In the genomic region with DNA sequence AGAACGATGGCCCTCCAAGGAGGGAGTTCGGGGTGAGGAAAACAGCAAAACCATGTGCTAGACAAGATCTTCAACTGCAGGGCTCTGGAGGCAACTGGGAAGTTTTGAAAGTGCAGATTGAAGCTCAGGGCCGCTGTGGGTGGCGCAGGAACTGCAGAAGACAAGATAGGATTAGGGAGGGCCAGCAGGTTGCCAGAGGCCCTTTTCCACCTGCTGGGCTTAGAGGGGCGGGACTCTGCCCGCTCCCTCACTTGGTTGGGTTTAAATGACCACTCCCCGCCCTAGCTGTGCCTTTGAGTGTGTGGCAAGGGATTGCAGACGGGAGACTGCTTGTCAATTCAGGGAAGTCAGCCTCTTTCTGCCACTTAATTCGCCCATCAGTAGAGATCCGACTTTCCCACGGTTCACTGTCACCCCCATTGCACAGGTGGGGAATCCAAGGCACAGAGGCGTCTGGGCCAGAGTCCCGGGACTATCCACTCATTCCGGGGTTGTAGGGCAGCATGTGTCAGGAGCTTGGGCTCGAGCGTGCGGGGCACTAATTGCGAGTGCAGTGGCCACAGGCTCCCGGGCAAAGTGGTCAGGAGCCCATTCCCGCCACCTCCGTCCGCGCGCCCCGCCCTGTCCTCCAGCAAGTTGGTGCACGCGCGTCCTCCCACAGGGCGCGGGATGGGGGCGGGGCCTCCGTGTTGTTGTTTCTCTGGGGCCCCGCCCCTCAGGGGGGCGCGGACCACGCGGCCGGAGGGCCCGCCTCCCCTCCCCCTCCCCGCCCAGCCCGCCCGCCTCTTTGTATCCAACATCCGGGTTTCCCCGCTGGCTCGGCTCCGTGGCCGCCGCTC, we compare ENCODE assay signal across 8 cellular contexts. TPM values are rescaled to one million over a fixed set of nuclear protein-coding genes. Genes with fewer than 3 reads are reported as not detected.
DNase-seq lines count a peak whose midpoint lies in the region; ATAC-seq and TF ChIP-seq lines count a peak whose summit lies in the region.

A gene (plus strand): TSS at position 816 of the 839 bp plus-strand sequence. CDS start 433 bp downstream, outside the sequence.

- H3K4me3 ChIP-seq in AG09309 (ENCODE audit: control insufficient read depth, low read depth, low read length) (peak within 1 kb of the TSS; percentile 74), OCI-LY1 (ENCODE audit: low read depth, low read length, poor library complexity, severe bottlenecking) (peak within 1 kb of the TSS; percentile 64), epithelial cell of proximal tubule (ENCODE audit: low read depth, low read length) (peak within 1 kb of the TSS; percentile 72)

- DNase-seq in AG09309 (ENCODE audit: low read depth) (no peak), HUDEP-2 (lab: John Stamatoyannopoulos, UW; ENCODE audit: unreplicated experiment in 76 of 76) (peak in 64 of 76 experiments; percentile 4 to 76 (median 58)), activated T-cell treated with anti-CD3 and anti-CD28 coated beads for 48 hours (ENCODE audit: low read depth) (peak; percentile 68), epithelial cell of proximal tubule (ENCODE audit: low read depth) (no peak), mucosa of gallbladder (ENCODE audit: low spot score) (peak; percentile 85)
- peak; percentile 51 to 65 for DNase-seq in stimulated activated CD8-positive, alpha-beta memory T cell treated with anti-CD3 and anti-CD28 coated beads, Interleukin-2, amount 100 ng/mL, for 48 hours (ENCODE audit: low read depth in 2 of 2)

- no peaks in the 10 kb centered on the region for H3K27me3 ChIP-seq in OCI-LY1 (ENCODE audit: insufficient read depth, low read length)

- H3K36me3 ChIP-seq in OCI-LY1 (ENCODE audit: insufficient read depth, low read length) = no peaks in the 10 kb centered on the region

- H3K4me1 ChIP-seq in OCI-LY1 (ENCODE audit: insufficient read depth, low read length, severe bottlenecking) = peaks cover 15% of the 10 kb centered on the region

- no peaks in the 10 kb centered on the region for H3K79me2 ChIP-seq in OCI-LY1 (ENCODE audit: insufficient read depth, low read length)

- H2AFZ ChIP-seq in OCI-LY1 (ENCODE audit: low read length) = no peak within 1 kb of the TSS

- TF ChIP-seq CTCF in AG09309 (IDR thresholded peaks at IDR 0.05; ENCODE audit: control insufficient read depth, insufficient read depth, low read depth, low read length, missing control alignments) (no peak), OCI-LY1 (IDR thresholded peaks at IDR 0.05; ENCODE audit: low read length) (no peak), epithelial cell of proximal tubule (conservative IDR thresholded peaks at IDR 0.05; ENCODE audit: low read depth, low read length) (no peak)

- no peaks in the 10 kb centered on the region for H3K9me3 ChIP-seq in OCI-LY1 (ENCODE audit: low read length)

- ATAC-seq in GM19395 (IDR thresholded peaks at IDR 0.05; ENCODE audit: unreplicated experiment) = peak; percentile 52

- H3K27ac ChIP-seq in OCI-LY1 (ENCODE audit: low read depth, low read length, poor library complexity, severe bottlenecking) = no peak within 1 kb of the TSS

- H3K9ac ChIP-seq in OCI-LY1 (ENCODE audit: low read length) = peak within 1 kb of the TSS; percentile 57; the same call in 1 of the 2 replicates

- H3K4me2 ChIP-seq in OCI-LY1 (ENCODE audit: low read length) = peak within 1 kb of the TSS; percentile 80

- H3K9me2 ChIP-seq in OCI-LY1 (ENCODE audit: low read depth, low read length) = no peaks in the 10 kb centered on the region

- H4K20me1 ChIP-seq in OCI-LY1 (ENCODE audit: insufficient read depth, low read length) = no peaks in the 10 kb centered on the region

- H3F3A ChIP-seq in OCI-LY1 (ENCODE audit: insufficient read depth, low read length) = no peaks in the 10 kb centered on the region

RNA-seq across cellular contexts. Expression of the gene that starts here (rescaled TPM):
- 4.4 and 8.0 TPM in 2 replicates for total RNA-seq in epithelial cell of proximal tubule
- total RNA-seq in mucosa of gallbladder = 8.6 TPM

Comparison
In these comparisons a context has a peak if more than half of its experiments do, and no peak if none do; other contexts are left out.
1. DNase-seq: peak in HUDEP-2 (64 of 76), activated T-cell treated with anti-CD3 and anti-CD28 coated beads for 48 hours (single experiment), mucosa of gallbladder (single experiment) and stimulated activated CD8-positive, alpha-beta memory T cell treated with anti-CD3 and anti-CD28 coated beads, Interleukin-2, amount 100 ng/mL, for 48 hours (2 of 2); none in AG09309 (single experiment) and epithelial cell of proximal tubule (single experiment).
2. Peak in every context shown above with its lines, with median percentiles within 50 percentile points of each other: H3K4me3 ChIP-seq.